ENCODE assay signal across 12 cellular contexts in genomic region chr5:127031863-127032232, GRCh38. TPM values are rescaled to one million over a fixed set of nuclear protein-coding genes. Genes with fewer than 3 reads are reported as not detected.
DNase-seq lines count a peak whose midpoint lies in the region; ATAC-seq and TF ChIP-seq lines count a peak whose summit lies in the region.
"Had no signal": no experiment of that assay in that cellular context is flagged by ENCODE, and none has a peak within 500 bp of the region (broad histone marks: within the 10 kb centered on the region; RNA-seq: fewer than 3 reads in every experiment).

No MANE protein-coding gene starts in this region.

- H3K9me3 Mint-ChIP-seq in activated CD8-positive, alpha-beta memory T cell treated with anti-CD3 and anti-CD28 coated beads, Interleukin-2, amount 10 ng/mL, durations not matched to agents 7 days and 5 days (ENCODE audit: low read depth) = no peaks in the 10 kb centered on the region
- H3K9me3 Mint-ChIP-seq in progenitor cell of endocrine pancreas (ENCODE audit: low read depth) = no peaks in the 10 kb centered on the region

- CTCF ChIA-PET in activated CD8-positive, alpha-beta memory T cell treated with anti-CD3 and anti-CD28 coated beads, Interleukin-2, amount 10 ng/mL, durations not matched to agents 7 days and 5 days (lab: Charles Lee) = interaction anchor here (1.2 to 1.7 kb wide), 2 partner anchors 15 to 356 kb away, joined by 3 read pairs; no protein-coding TSS in a partner anchor
- CTCF ChIA-PET in mammary epithelial cell (lab: Charles Lee; ENCODE audit: low non-redundant PET) = no interaction called here

- peak overlapping the region; percentile 81 for H3K4me3 Mint-ChIP-seq in activated CD8-positive, alpha-beta memory T cell treated with anti-CD3 and anti-CD28 coated beads, Interleukin-2, amount 10 ng/mL, durations not matched to agents 7 days and 5 days
- peak overlapping the region; percentile 90 for H3K4me3 Mint-ChIP-seq in progenitor cell of endocrine pancreas (ENCODE audit: low read depth)

- H3K4me1 ChIP-seq in mammary epithelial cell (ENCODE audit: insufficient read depth, low read length) = peaks cover 12% of the 10 kb centered on the region
- H3K4me1 ChIP-seq in left lung = peaks cover 0 to 26% of the 10 kb centered on the region in 2 donors

- dilution Hi-C loops in mammary epithelial cell (cut with HindIII; ENCODE audit: low sequenced_read_pairs) = no loop called here

- no peak overlapping the region for H3K9ac ChIP-seq in mammary epithelial cell (ENCODE audit: insufficient read depth, low read length)

- no peak for TF ChIP-seq RAD21 in Ishikawa (IDR thresholded peaks at IDR 0.05; ENCODE audit: low read depth)

- peak overlapping the region; percentile 91 for H2AFZ ChIP-seq in mammary epithelial cell (ENCODE audit: low read depth, low read length)

- peaks cover 13% of the 10 kb centered on the region for H3K4me1 Mint-ChIP-seq in activated CD8-positive, alpha-beta memory T cell treated with anti-CD3 and anti-CD28 coated beads, Interleukin-2, amount 10 ng/mL, durations not matched to agents 7 days and 5 days
- peaks cover 17% of the 10 kb centered on the region for H3K4me1 Mint-ChIP-seq in progenitor cell of endocrine pancreas (ENCODE audit: low read depth)

- peaks cover 60% of the 10 kb centered on the region for H3K27me3 Mint-ChIP-seq in activated CD8-positive, alpha-beta memory T cell treated with anti-CD3 and anti-CD28 coated beads, Interleukin-2, amount 10 ng/mL, durations not matched to agents 7 days and 5 days
- peaks cover 41% of the 10 kb centered on the region for H3K27me3 Mint-ChIP-seq in progenitor cell of endocrine pancreas

- no peaks in the 10 kb centered on the region for H3K79me2 ChIP-seq in mammary epithelial cell (ENCODE audit: insufficient read depth, low read length)

- H3K27me3 ChIP-seq in mammary epithelial cell (ENCODE audit: insufficient read depth, low read length) (no peaks in the 10 kb centered on the region), left lung (peaks cover 0 to 15% of the 10 kb centered on the region in 2 donors)

- H3K36me3 Mint-ChIP-seq in activated CD8-positive, alpha-beta memory T cell treated with anti-CD3 and anti-CD28 coated beads, Interleukin-2, amount 10 ng/mL, durations not matched to agents 7 days and 5 days = no peaks in the 10 kb centered on the region
- no peaks in the 10 kb centered on the region for H3K36me3 Mint-ChIP-seq in progenitor cell of endocrine pancreas (ENCODE audit: insufficient read depth)

- intact Hi-C loops in mammary epithelial cell (cut with micrococcal nuclease) (no loop called here), left lung (cut with DNase I) (no loop called here)

- H3K36me3 ChIP-seq in mammary epithelial cell (ENCODE audit: insufficient read depth, low read length) (no peaks in the 10 kb centered on the region), left lung (no peaks in the 10 kb centered on the region)

- 100% methylated on average over 1 of the region's 2 CpGs for WGBS in mammary epithelial cell (ENCODE audit: low coverage, missing lambda C conversion rate)

- no peak for TF ChIP-seq EP300 in Ishikawa (IDR thresholded peaks at IDR 0.05; ENCODE audit: borderline replicate concordance)

- H3K27ac Mint-ChIP-seq in activated CD8-positive, alpha-beta memory T cell treated with anti-CD3 and anti-CD28 coated beads, Interleukin-2, amount 10 ng/mL, durations not matched to agents 7 days and 5 days = peak overlapping the region; percentile 4
- H3K27ac Mint-ChIP-seq in progenitor cell of endocrine pancreas = peak overlapping the region; percentile 8

- in situ Hi-C loops in mammary epithelial cell (cut with MboI; ENCODE audit: low sequenced_read_pairs in 2 of 2) = no loop called here

- no peak for ATAC-seq in activated CD8-positive, alpha-beta memory T cell treated with anti-CD3 and anti-CD28 coated beads, Interleukin-2, amount 10 ng/mL, durations not matched to agents 7 days and 5 days
- ATAC-seq in left lung (no peak), HG03095 (IDR thresholded peaks at IDR 0.05; ENCODE audit: unreplicated experiment) (no peak), HG03342 (IDR thresholded peaks at IDR 0.05; ENCODE audit: unreplicated experiment) (no peak)

- no peak overlapping the region for H3K27ac ChIP-seq in mammary epithelial cell (ENCODE audit: insufficient read depth, low read depth, low read length)
- no peak overlapping the region for H3K27ac ChIP-seq in left lung
- H3K27ac ChIP-seq: epithelial cell of prostate had no signal

- no peak overlapping the region for H3K4me2 ChIP-seq in mammary epithelial cell (ENCODE audit: insufficient read depth, low read depth, low read length)

- TF ChIP-seq CTCF in mammary epithelial cell (conservative IDR thresholded peaks at IDR 0.05 in 1 of 2, IDR thresholded peaks at IDR 0.05 in 1 of 2; ENCODE audit: extremely low read depth in 1 of 2, insufficient read depth in 1 of 2, low read depth in 1 of 2, low read length in 2 of 2) = no peak
- no peak for TF ChIP-seq CTCF in progenitor cell of endocrine pancreas (IDR thresholded peaks at IDR 0.05; ENCODE audit: unreplicated experiment)
- TF ChIP-seq CTCF in left lung (IDR thresholded peaks at IDR 0.05) = no peak

- H4K20me1 ChIP-seq in mammary epithelial cell (ENCODE audit: insufficient read depth, low read length) = no peaks in the 10 kb centered on the region

- no peak for DNase-seq in activated CD8-positive, alpha-beta memory T cell treated with anti-CD3 and anti-CD28 coated beads, Interleukin-2, amount 10 ng/mL, durations not matched to agents 7 days and 5 days
- DNase-seq in activated CD8-positive, alpha-beta memory T cell treated with anti-CD3 and anti-CD28 coated beads, Interleukin-2, amount 50 U/mL, for 48 hours = no peak
- DNase-seq in mammary epithelial cell (no peak), progenitor cell of endocrine pancreas (ENCODE audit: low spot score, unreplicated experiment) (no peak), left lung (no peak)
- DNase-seq: KBM-7, NCI-H226, Right ventricle myocardium superior had no signal

- H3K4me3 ChIP-seq in mammary epithelial cell (replicated peaks in 1 of 3; ENCODE audit: insufficient read depth in 1 of 3, low read depth in 2 of 3, low read length in 3 of 3) (no peak overlapping the region), left lung (no peak overlapping the region)

- BruUV-seq in mammary epithelial cell (replicated peaks; lab: Mats Ljungman, UMichigan) = no TSS peak

- H3K9me3 ChIP-seq in mammary epithelial cell (replicated peaks; ENCODE audit: insufficient read depth, low read length) (no peaks in the 10 kb centered on the region), left lung (no peaks in the 10 kb centered on the region)

TF ChIP-seq in Ishikawa, 13 proteins besides CTCF, POLR2A, EP300 and RAD21:
- TF ChIP-seq YY1 (IDR thresholded peaks at IDR 0.05; ENCODE audit: low read depth) (no peak), CEBPB (IDR thresholded peaks at IDR 0.05) (0 out of 2 replicates have a peak, but pooled peaks have one; percentile 14)

RNA-seq across cellular contexts. Expression of gene MARCHF3, which starts 1.5 kb away (rescaled TPM):
- total RNA-seq in activated CD8-positive, alpha-beta memory T cell treated with anti-CD3 and anti-CD28 coated beads, Interleukin-2, amount 10 ng/mL, durations not matched to agents 7 days and 5 days = 1 to 10 TPM in 1 of 2 experiments, under 1 TPM in 1; 0.73 to 1.6 TPM
- total RNA-seq in mammary epithelial cell (1 to 10 TPM; 4.0 to 5.0 TPM), progenitor cell of endocrine pancreas (10.3 and 11.6 TPM in 2 replicates), left lung (1 to 10 TPM; 3.4 to 8.7 TPM)
- 6.2 TPM for polyA plus RNA-seq in mammary epithelial cell
- polyA minus RNA-seq in mammary epithelial cell = 5.7 TPM

RNA-seq across cellular contexts. Expression of gene C5orf63, which starts 41.5 kb away (rescaled TPM):
- total RNA-seq in activated CD8-positive, alpha-beta memory T cell treated with anti-CD3 and anti-CD28 coated beads, Interleukin-2, amount 10 ng/mL, durations not matched to agents 7 days and 5 days = 1 to 10 TPM; 7.4 TPM
- total RNA-seq in mammary epithelial cell = 1 to 10 TPM; 4.0 to 9.4 TPM
- 4.4 TPM for polyA plus RNA-seq in mammary epithelial cell
- 18.9 TPM for polyA minus RNA-seq in mammary epithelial cell
- total RNA-seq in progenitor cell of endocrine pancreas = 9.1 and 9.9 TPM in 2 replicates
- 1 to 10 TPM; 7.4 to 8.4 TPM for total RNA-seq in left lung
